In genomic region chr10:43209064-43209455, GRCh38 we compare ENCODE assay signal across 22 cellular contexts. TPM values are rescaled to one million over a fixed set of nuclear protein-coding genes. Genes with fewer than 3 reads are reported as not detected.
DNase-seq lines count a peak whose midpoint lies in the region; ATAC-seq, FAIRE-seq and TF ChIP-seq lines count a peak whose summit lies in the region.
"Had no signal": no experiment of that assay in that cellular context is flagged by ENCODE, and none has a peak within 500 bp of the region (broad histone marks: within the 10 kb centered on the region; RNA-seq: fewer than 3 reads in every experiment).

No MANE protein-coding gene starts in this region.

- H3K9me3 ChIP-seq in H9 (ENCODE audit: control insufficient read depth, low read depth, low read length) (no peaks in the 10 kb centered on the region), endodermal cell (ENCODE audit: control insufficient read depth, low read length) (no peaks in the 10 kb centered on the region), sigmoid colon (no peaks in the 10 kb centered on the region)
- H3K9me3 ChIP-seq: gastrocnemius medialis had no signal

- no peak overlapping the region for H3K56ac ChIP-seq in H9 (ENCODE audit: insufficient read length, low read depth, low read length)

- TF ChIP-seq CTCF in H9 (conservative IDR thresholded peaks at IDR 0.05), result no peak
- TF ChIP-seq CTCF in endodermal cell (conservative IDR thresholded peaks at IDR 0.05), result no peak
- TF ChIP-seq CTCF in sigmoid colon (IDR thresholded peaks at IDR 0.05), result no peak
- no peak for TF ChIP-seq CTCF in GM13976 (IDR thresholded peaks at IDR 0.05; ENCODE audit: borderline replicate concordance, control extremely low read depth, extremely low read depth, insufficient read depth, missing control alignments)

- H2BK15ac ChIP-seq in H9 (ENCODE audit: low read depth, low read length), result no peak overlapping the region

- no peaks in the 10 kb centered on the region for H3K79me1 ChIP-seq in H9 (ENCODE audit: insufficient read depth, low read depth, low read length, poor library complexity, severe bottlenecking)

- H3K27ac Mint-ChIP-seq in H9, result no peak overlapping the region
- no peak overlapping the region for H3K27ac Mint-ChIP-seq in endodermal cell
- H3K27ac Mint-ChIP-seq: GM23338 had no signal

- H2BK5ac ChIP-seq in H9 (ENCODE audit: insufficient read length, low read length), result no peak overlapping the region

- H3K23ac ChIP-seq in H9 (ENCODE audit: insufficient read length, low read depth, low read length), result no peak overlapping the region

- peak; percentile 12 for DNase-seq in activated effector memory CD4-positive, alpha-beta T cell treated with anti-CD3 and anti-CD28 coated beads, Interleukin-2, amount 50 U/mL, for 16 hours
- DNase-seq in activated effector memory CD4-positive, alpha-beta T cell treated with Interleukin-2 at 50 U/mL for 16 hours, result no peak
- DNase-seq in H9, result peak; percentile 20
- peak; percentile 30 for DNase-seq in endodermal cell
- DNase-seq in sigmoid colon, result peak; percentile 46
- no peak for DNase-seq in frontal cortex (ENCODE audit: low spot score in 2 of 2)
- no peak for DNase-seq in GM13976 (ENCODE audit: low spot score)
- DNase-seq: cerebellar nuclear complex; EL; MV-4-11; NCI-H187; NCI-H526; nucleus accumbens; stimulated activated CD8-positive, alpha-beta memory T cell treated with anti-CD3 and anti-CD28 coated beads, Interleukin-4, amount 100 ng/mL, for 48 hours; T1000 had no signal

- H2BK20ac ChIP-seq in H9 (ENCODE audit: low read depth, low read length, poor library complexity, severe bottlenecking), result no peak overlapping the region

- no peak overlapping the region for H2AK5ac ChIP-seq in H9 (ENCODE audit: insufficient read length, low read length)

- H3K36me3 ChIP-seq in endodermal cell (ENCODE audit: control insufficient read depth, insufficient read depth, low read length) (no peaks in the 10 kb centered on the region), sigmoid colon (no peaks in the 10 kb centered on the region)
- H3K36me3 ChIP-seq: gastrocnemius medialis had no signal

- H3K4me1 ChIP-seq in H9 (ENCODE audit: insufficient read depth, low read length), result no peaks in the 10 kb centered on the region
- no peaks in the 10 kb centered on the region for H3K4me1 ChIP-seq in endodermal cell (ENCODE audit: control insufficient read depth, insufficient read depth, low read length)
- peaks cover 0 to 10% (median 6%) of the 10 kb centered on the region in 4 donors for H3K4me1 ChIP-seq in sigmoid colon
- H3K4me1 ChIP-seq: gastrocnemius medialis had no signal

- no peak overlapping the region for H3K4me2 ChIP-seq in H9 (ENCODE audit: insufficient read depth, insufficient read length, low read length)
- H3K4me2 ChIP-seq: GM23338 had no signal

- no peak overlapping the region for H3K27ac ChIP-seq in H9 (ENCODE audit: insufficient read length, low read depth, low read length)
- no peak overlapping the region for H3K27ac ChIP-seq in endodermal cell (ENCODE audit: low read depth, low read length)
- no peak overlapping the region for H3K27ac ChIP-seq in sigmoid colon
- H3K27ac ChIP-seq: C4-2B, gastrocnemius medialis had no signal

- no peak overlapping the region for H3T11ph ChIP-seq in H9 (ENCODE audit: low read length)

- TF ChIP-seq POLR2A in sigmoid colon (IDR thresholded peaks at IDR 0.05), result no peak

- TF ChIP-seq EP300 in sigmoid colon (IDR thresholded peaks at IDR 0.05), result no peak

- no peaks in the 10 kb centered on the region for H3K79me2 ChIP-seq in H9 (ENCODE audit: insufficient read depth, low read length)

- no peak for FAIRE-seq in frontal cortex (lab: Jason Lieb, UNC)
- FAIRE-seq: D721Med, islet of Langerhans had no signal

- no peak overlapping the region for H3K18ac ChIP-seq in H9 (ENCODE audit: insufficient read length, low read depth, low read length)

- H4K5ac ChIP-seq in H9 (ENCODE audit: insufficient read length, low read depth, low read length), result no peak overlapping the region

- H4K91ac ChIP-seq in H9 (ENCODE audit: insufficient read length, low read depth, low read length), result no peak overlapping the region

- ATAC-seq in GM18909 (IDR thresholded peaks at IDR 0.05; ENCODE audit: poor library complexity, unreplicated experiment), result no peak
- ATAC-seq: esophagus mucosa, gastrocnemius medialis, GM23338 had no signal

- in situ Hi-C loops in GM13976 (cut with MboI; ENCODE audit: low sequenced_read_pairs, unreplicated experiment), result no loop called here

- H3K4me1 Mint-ChIP-seq in H9 (0 out of 4 replicates have a peak, but pooled peaks cover 0 to 2% of the 10 kb centered on the region in 2 experiments), endodermal cell (no peaks in the 10 kb centered on the region)
- H3K4me1 Mint-ChIP-seq: GM23338 had no signal

- no peak overlapping the region for H3K4ac ChIP-seq in H9 (ENCODE audit: low read depth, low read length)

- no peak overlapping the region for H4K8ac ChIP-seq in H9 (replicated peaks; ENCODE audit: insufficient read length, low read depth, low read length)

- H3K27me3 ChIP-seq in H9 (ENCODE audit: insufficient read depth, low read length) (no peaks in the 10 kb centered on the region), endodermal cell (ENCODE audit: control insufficient read depth, insufficient read depth, low read length, poor library complexity, severe bottlenecking) (no peaks in the 10 kb centered on the region), sigmoid colon (no peaks in the 10 kb centered on the region)
- H3K27me3 ChIP-seq: gastrocnemius medialis had no signal

- H3K23me2 ChIP-seq in H9 (ENCODE audit: insufficient read length, low read depth, low read length, poor library complexity, severe bottlenecking), result no peaks in the 10 kb centered on the region

- no peak overlapping the region for H2BK120ac ChIP-seq in H9 (ENCODE audit: low read depth, low read length, poor library complexity, severe bottlenecking)

- H3K4me3 ChIP-seq in endodermal cell (ENCODE audit: low read length) (no peak overlapping the region), sigmoid colon (no peak overlapping the region)
- H3K4me3 ChIP-seq: gastrocnemius medialis, GM23338 had no signal

- H3K4me3 Mint-ChIP-seq in H9 (no peak overlapping the region), endodermal cell (no peak overlapping the region)
- H3K4me3 Mint-ChIP-seq: GM23338 had no signal

- no peak overlapping the region for H2AFZ ChIP-seq in H9 (ENCODE audit: low read length)
- H2AFZ ChIP-seq: GM23338 had no signal

- no peaks in the 10 kb centered on the region for H3K9me3 Mint-ChIP-seq in H9
- no peaks in the 10 kb centered on the region for H3K9me3 Mint-ChIP-seq in endodermal cell
- H3K9me3 Mint-ChIP-seq: GM23338 had no signal

- H3K36me3 Mint-ChIP-seq in H9 (ENCODE audit: insufficient read depth in 1 of 3, low read depth in 3 of 3) (no peaks in the 10 kb centered on the region), endodermal cell (ENCODE audit: low read depth) (no peaks in the 10 kb centered on the region)

- H3K9ac ChIP-seq in H9 (ENCODE audit: extremely low read depth, insufficient read length, low read length) (no peak overlapping the region), endodermal cell (ENCODE audit: extremely low read depth, low read length, poor library complexity, severe bottlenecking) (no peak overlapping the region)

- intact Hi-C loops in sigmoid colon (cut with DNase I), result no loop called here

- H4K20me1 ChIP-seq in H9 (ENCODE audit: control insufficient read depth, insufficient read depth, insufficient read length), result no peaks in the 10 kb centered on the region

- H3K27me3 Mint-ChIP-seq in H9 (ENCODE audit: low read depth), result peaks cover 1% of the 10 kb centered on the region
- peaks cover 2% of the 10 kb centered on the region for H3K27me3 Mint-ChIP-seq in endodermal cell (ENCODE audit: insufficient read depth)

- no peak overlapping the region for H2BK12ac ChIP-seq in H9 (ENCODE audit: insufficient read length, low read depth, low read length)

- no CpG with 5 or more reads among the region's 8 CpGs for WGBS in H9 (ENCODE audit: extremely low coverage, insufficient read length, low lambda C conversion rate)
- WGBS in endodermal cell (ENCODE audit: insufficient coverage in 1 of 2, insufficient read length in 1 of 2), 2 experiments, result 89 to 91% methylated on average over 7 to 8 of the region's 8 CpGs
- 85 to 86% methylated on average over 8 of the region's 8 CpGs for WGBS in sigmoid colon, 2 donors

- H3K14ac ChIP-seq in H9 (ENCODE audit: insufficient read depth, low read length), result no peak overlapping the region

RNA-seq across cellular contexts. Expression of gene RASGEF1A, which starts 57.8 kb away (rescaled TPM):
- total RNA-seq in H9 (2021) (17.6 and 20.0 TPM in 2 replicates), endodermal cell (10 to 100 TPM in 1 of 2 donors, 1 to 10 TPM in 1; 8.1 to 13.4 TPM), sigmoid colon (1 to 10 TPM in 1 of 4 donors, under 1 TPM in 3; 0.27 to 2.5 (median 0.34) TPM), frontal cortex (11.4 TPM)
- polyA plus RNA-seq in endodermal cell (2013, experiment 1 of 2), result 5.3 TPM
- 4.2 TPM for polyA plus RNA-seq in endodermal cell (2013, experiment 2 of 2)
- polyA plus RNA-seq in sigmoid colon, result 1 to 10 TPM in 1 of 3 donors, under 1 TPM in 2; 0.46 to 1.6 (median 0.60) TPM

Comparison
In these comparisons a context has a peak if more than half of its experiments do, and no peak if none do; other contexts are left out.
1. DNase-seq: peak in activated effector memory CD4-positive, alpha-beta T cell treated with anti-CD3 and anti-CD28 coated beads, Interleukin-2, amount 50 U/mL, for 16 hours (single experiment), H9 (single experiment), endodermal cell (single experiment) and sigmoid colon (single experiment); none in activated effector memory CD4-positive, alpha-beta T cell treated with Interleukin-2 at 50 U/mL for 16 hours (single experiment), frontal cortex (0 of 2) and GM13976 (single experiment).